10 cellular contexts compared by ENCODE assay signal in genomic region chr1:55064071-55064581, GRCh38. TPM values are rescaled to one million over a fixed set of nuclear protein-coding genes. Genes with fewer than 3 reads are reported as not detected.
DNase-seq lines count a peak whose midpoint lies in the region; ATAC-seq and TF ChIP-seq lines count a peak whose summit lies in the region.
"Had no signal": no experiment of that assay in that cellular context is flagged by ENCODE, and none has a peak within 500 bp of the region (broad histone marks: within the 10 kb centered on the region; RNA-seq: fewer than 3 reads in every experiment).

No MANE protein-coding gene starts in this region.

- H3K4me3 Mint-ChIP-seq in activated CD8-positive, alpha-beta memory T cell treated with anti-CD3 and anti-CD28 coated beads, Interleukin-2, amount 10 ng/mL, durations not matched to agents 7 days and 5 days = no peak overlapping the region

- H3K36me3 ChIP-seq in spleen = peaks cover 0 to 90% (median 29%) of the 10 kb centered on the region in 6 donors

- H3K36me3 Mint-ChIP-seq in activated CD8-positive, alpha-beta memory T cell treated with anti-CD3 and anti-CD28 coated beads, Interleukin-2, amount 10 ng/mL, durations not matched to agents 7 days and 5 days = peaks cover 20% of the 10 kb centered on the region

- peak; percentile 46 to 62 for DNase-seq in NCI-H524 (lab: John Stamatoyannopoulos, UW)
- DNase-seq in NCI-H524 treated with DMSO at 0.1 percent for 48 hours (lab: John Stamatoyannopoulos, UW) = no peak
- peak; percentile 76 for DNase-seq in NCI-H2171 (lab: John Stamatoyannopoulos, UW)
- DNase-seq in epithelial cell of proximal tubule (ENCODE audit: low read depth) = no peak
- DNase-seq in spleen = peak; percentile 58
- DNase-seq in activated CD4-positive, alpha-beta T cell treated with anti-CD3 and anti-CD28 coated beads for 48 hours = no peak
- no peak for DNase-seq in activated CD8-positive, alpha-beta memory T cell treated with anti-CD3 and anti-CD28 coated beads, Interleukin-2, amount 10 ng/mL, durations not matched to agents 7 days and 5 days
- DNase-seq: activated CD4-positive, alpha-beta T cell treated with anti-CD3 and anti-CD28 coated beads, Interleukin-2, amount 50 U/mL, for 4 hours had no signal

- H3K27ac Mint-ChIP-seq in activated CD8-positive, alpha-beta memory T cell treated with anti-CD3 and anti-CD28 coated beads, Interleukin-2, amount 10 ng/mL, durations not matched to agents 7 days and 5 days = no peak overlapping the region

- intact Hi-C loops in spleen (cut with DNase I; ENCODE audit: low total_unique reads) = no loop called here

- CTCF ChIA-PET in activated CD8-positive, alpha-beta memory T cell treated with anti-CD3 and anti-CD28 coated beads, Interleukin-2, amount 10 ng/mL, durations not matched to agents 7 days and 5 days (lab: Charles Lee) = no interaction called here

- no peaks in the 10 kb centered on the region for H3K9me3 ChIP-seq in spleen
- H3K9me3 ChIP-seq: BLaER1 had no signal

- no peaks in the 10 kb centered on the region for H3K4me1 ChIP-seq in spleen

- H3K27me3 ChIP-seq in spleen (replicated peaks in 1 of 7) = no peaks in the 10 kb centered on the region
- H3K27me3 ChIP-seq: BLaER1 had no signal

- 66 to 74% (median 68%) methylated on average over 12 of the region's 12 CpGs for WGBS in spleen, 5 donors

- H3K4me1 Mint-ChIP-seq in activated CD8-positive, alpha-beta memory T cell treated with anti-CD3 and anti-CD28 coated beads, Interleukin-2, amount 10 ng/mL, durations not matched to agents 7 days and 5 days = peaks cover 10% of the 10 kb centered on the region

- TF ChIP-seq POLR2A in spleen (IDR thresholded peaks at IDR 0.05) = no peak

- no peak for ATAC-seq in GM18909 (IDR thresholded peaks at IDR 0.05; ENCODE audit: poor library complexity, unreplicated experiment)
- ATAC-seq in activated CD8-positive, alpha-beta memory T cell treated with anti-CD3 and anti-CD28 coated beads, Interleukin-2, amount 10 ng/mL, durations not matched to agents 7 days and 5 days = no peak

- H3K9me3 Mint-ChIP-seq in activated CD8-positive, alpha-beta memory T cell treated with anti-CD3 and anti-CD28 coated beads, Interleukin-2, amount 10 ng/mL, durations not matched to agents 7 days and 5 days (ENCODE audit: low read depth) = no peaks in the 10 kb centered on the region

- H3K4me3 ChIP-seq in epithelial cell of proximal tubule (ENCODE audit: low read depth, low read length) = no peak overlapping the region
- no peak overlapping the region for H3K4me3 ChIP-seq in spleen
- H3K4me3 ChIP-seq: BLaER1 had no signal

- no peaks in the 10 kb centered on the region for H3K27me3 Mint-ChIP-seq in activated CD8-positive, alpha-beta memory T cell treated with anti-CD3 and anti-CD28 coated beads, Interleukin-2, amount 10 ng/mL, durations not matched to agents 7 days and 5 days

- TF ChIP-seq CTCF in epithelial cell of proximal tubule (conservative IDR thresholded peaks at IDR 0.05; ENCODE audit: low read depth, low read length) = peak; percentile 52
- no peak for TF ChIP-seq CTCF in spleen (IDR thresholded peaks at IDR 0.05 in 8 of 11, conservative IDR thresholded peaks at IDR 0.05 in 3 of 11)

- H3K27ac ChIP-seq in spleen = no peak overlapping the region
- H3K27ac ChIP-seq: BLaER1 had no signal

RNA-seq across cellular contexts. Expression of gene PCSK9, which starts 24.8 kb away (rescaled TPM):
- total RNA-seq in epithelial cell of proximal tubule (1.1 and 21.7 TPM in 2 replicates), spleen (under 1 TPM in 5 of 7 donors, not detected in 2; 0.10 to 0.85 (median 0.18) TPM)
- under 1 TPM in 2 of 3 donors, not detected in 1; 0.03 to 0.26 TPM for polyA plus RNA-seq in spleen
- total RNA-seq in activated CD8-positive, alpha-beta memory T cell treated with anti-CD3 and anti-CD28 coated beads, Interleukin-2, amount 10 ng/mL, durations not matched to agents 7 days and 5 days = under 1 TPM in 1 of 2 experiments, not detected in 1; 0.07 TPM

Comparison
In these comparisons a context has a peak if more than half of its experiments do, and no peak if none do; other contexts are left out.
1. DNase-seq: peak in NCI-H524 (2 of 2), NCI-H2171 (single experiment) and spleen (single experiment); none in NCI-H524 treated with DMSO at 0.1 percent for 48 hours (single experiment), epithelial cell of proximal tubule (single experiment), activated CD4-positive, alpha-beta T cell treated with anti-CD3 and anti-CD28 coated beads for 48 hours (single experiment) and activated CD8-positive, alpha-beta memory T cell treated with anti-CD3 and anti-CD28 coated beads, Interleukin-2, amount 10 ng/mL, durations not matched to agents 7 days and 5 days (single experiment).